Comparison of ENCODE assay signal across 24 cellular contexts in the genomic region with DNA sequence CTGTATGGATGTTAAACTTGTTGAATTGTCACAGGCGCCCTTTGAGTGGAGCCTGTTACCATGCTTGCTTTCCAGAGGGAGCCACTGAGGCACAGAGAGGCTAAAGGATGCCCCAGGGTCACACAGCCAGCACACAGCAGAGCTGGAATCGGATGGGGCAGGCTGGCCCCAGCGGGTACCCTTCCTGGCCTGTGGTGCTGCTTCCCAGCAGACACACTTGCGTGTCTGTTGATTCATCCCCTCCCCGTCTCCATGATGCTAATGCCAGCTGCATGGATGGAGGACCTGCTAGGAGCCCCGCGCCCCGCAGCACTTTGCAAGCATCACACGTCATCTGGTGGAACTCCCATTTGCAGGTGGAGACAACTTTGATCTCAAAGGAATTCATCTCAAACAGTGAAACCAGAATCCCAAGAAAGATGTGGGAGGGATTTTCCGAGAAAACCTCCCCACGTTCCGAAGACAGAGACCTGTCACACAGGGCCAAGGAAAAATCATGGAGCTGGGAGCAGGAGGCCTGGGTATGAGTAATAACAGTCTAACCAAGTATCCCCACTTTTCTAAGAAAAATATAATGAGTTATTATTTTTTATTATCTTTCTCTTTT. TPM values are rescaled to one million over a fixed set of nuclear protein-coding genes. Genes with fewer than 3 reads are reported as not detected.
A peak's percentile ranks its signal among the peaks of the same experiment; 100 is the strongest.
DNase-seq lines count a peak whose midpoint lies in the region; ATAC-seq and TF ChIP-seq lines count a peak whose summit lies in the region.
"Had no signal": no experiment of that assay in that cellular context is flagged by ENCODE, and none has a peak within 500 bp of the region (broad histone marks: within the 10 kb centered on the region; RNA-seq: fewer than 3 reads in every experiment).

No MANE protein-coding gene starts in this region.

- H3K4me3 ChIP-seq in RWPE2 (ENCODE audit: severe bottlenecking) = no peak overlapping the region
- H3K4me3 ChIP-seq in mesenchymal stem cell (ENCODE audit: insufficient read depth in 1 of 2, low read depth in 1 of 2, low read length in 2 of 2) = no peak overlapping the region
- H3K4me3 ChIP-seq in vagina = no peak overlapping the region
- H3K4me3 ChIP-seq: skin epidermis, testis had no signal

- H4K91ac ChIP-seq in mesenchymal stem cell (ENCODE audit: low read length) = peak overlapping the region; percentile 49

- no peak overlapping the region for H4K8ac ChIP-seq in mesenchymal stem cell (ENCODE audit: low read length)

- H3K27me3 ChIP-seq in RWPE2 (ENCODE audit: insufficient read depth, poor library complexity, severe bottlenecking) (no peaks in the 10 kb centered on the region), foreskin keratinocyte (peaks cover 41% of the 10 kb centered on the region), mesenchymal stem cell (ENCODE audit: control insufficient read depth in 1 of 2, insufficient read depth in 1 of 2, low read length in 2 of 2) (peaks cover 12 to 32% of the 10 kb centered on the region in 2 experiments), vagina (no peaks in the 10 kb centered on the region)
- H3K27me3 ChIP-seq: testis had no signal

- H3K4me2 ChIP-seq in mesenchymal stem cell (ENCODE audit: low read length, poor library complexity, severe bottlenecking) = no peak overlapping the region

- H3K36me3 ChIP-seq in RWPE2 (ENCODE audit: low read depth) = no peaks in the 10 kb centered on the region
- H3K36me3 ChIP-seq in mesenchymal stem cell (ENCODE audit: control insufficient read depth in 1 of 2, insufficient read depth in 2 of 2, low read depth in 1 of 2, low read length in 2 of 2) = no peaks in the 10 kb centered on the region
- H3K36me3 ChIP-seq in vagina = no peaks in the 10 kb centered on the region

- no peak overlapping the region for H3K14ac ChIP-seq in mesenchymal stem cell (ENCODE audit: low read length in 2 of 2)

- H2BK120ac ChIP-seq in mesenchymal stem cell (ENCODE audit: low read depth, low read length) = no peak overlapping the region

- H3K18ac ChIP-seq in mesenchymal stem cell (ENCODE audit: low read depth in 1 of 2, low read length in 2 of 2) = peak overlapping the region in 1 of 2 experiments; percentile 29

- no peak overlapping the region for H3K4ac ChIP-seq in mesenchymal stem cell (ENCODE audit: low read depth in 1 of 2, low read length in 2 of 2)

- no peak overlapping the region for H2BK5ac ChIP-seq in mesenchymal stem cell (ENCODE audit: low read depth, low read length, poor library complexity, severe bottlenecking)

- H3K9ac ChIP-seq in mesenchymal stem cell (ENCODE audit: low read length) = no peak overlapping the region

- TF ChIP-seq POLR2A in vagina (IDR thresholded peaks at IDR 0.05) = no peak

- no peak overlapping the region for H3K23ac ChIP-seq in mesenchymal stem cell (ENCODE audit: low read length in 2 of 2)

- 77% methylated on average over 11 of the region's 12 CpGs for WGBS in mesenchymal stem cell

- peak overlapping the region in 1 of 2 experiments; percentile 55 for H2BK12ac ChIP-seq in mesenchymal stem cell (ENCODE audit: low read length in 2 of 2)

- no peak overlapping the region for H2AK5ac ChIP-seq in mesenchymal stem cell (ENCODE audit: low read length, severe bottlenecking)

- H3K9me3 ChIP-seq in RWPE2 (ENCODE audit: severe bottlenecking) (no peaks in the 10 kb centered on the region), mesenchymal stem cell (ENCODE audit: control insufficient read depth, low read length) (no peaks in the 10 kb centered on the region), vagina (no peaks in the 10 kb centered on the region)
- H3K9me3 ChIP-seq: testis had no signal

- ATAC-seq in RWPE2 (ENCODE audit: low read depth) (no peak), foreskin keratinocyte (peak; percentile 15), GM18868 (IDR thresholded peaks at IDR 0.05; ENCODE audit: unreplicated experiment) (no peak)
- ATAC-seq: naive thymus-derived CD4-positive, alpha-beta T cell; T-cell had no signal

- H3K79me1 ChIP-seq in mesenchymal stem cell (replicated peaks; ENCODE audit: low read length, poor library complexity, severe bottlenecking) = no peaks in the 10 kb centered on the region

- intact Hi-C loops in vagina (cut with DNase I) = no loop called here

- TF ChIP-seq CTCF in RWPE2 (IDR thresholded peaks at IDR 0.05; ENCODE audit: poor library complexity, severe bottlenecking) (no peak), foreskin keratinocyte (conservative IDR thresholded peaks at IDR 0.05) (no peak), vagina (IDR thresholded peaks at IDR 0.05) (no peak)

- H3K27ac ChIP-seq in RWPE2 (ENCODE audit: poor library complexity, severe bottlenecking) = peak overlapping the region; percentile 98
- H3K27ac ChIP-seq in foreskin keratinocyte = no peak overlapping the region
- H3K27ac ChIP-seq in mesenchymal stem cell (ENCODE audit: low read length, poor library complexity, severe bottlenecking) = no peak overlapping the region
- peak overlapping the region; percentile 66 for H3K27ac ChIP-seq in vagina
- H3K27ac ChIP-seq: testis had no signal

- DNase-seq in RWPE2 (ENCODE audit: low spot score) (peak; percentile 25), foreskin keratinocyte (peak; percentile 37 to 45), mesenchymal stem cell (no peak), vagina (ENCODE audit: extremely low spot score in 2 of 2) (no peak), GOT3 (lab: John Stamatoyannopoulos, UW) (no peak), Kasumi-1 (lab: John Stamatoyannopoulos, UW) (no peak)
- DNase-seq: activated naive CD4-positive, alpha-beta T cell treated with anti-CD3 and anti-CD28 coated beads, Interleukin-2, amount 10 ng/mL, durations not matched to agents 7 days and 5 days; activated T-cell treated with anti-CD3 and anti-CD28 coated beads, Interleukin-2, amount 50 U/mL, for 48 hours; central memory CD4-positive, alpha-beta T cell; DMS53; foreskin melanocyte; GDM1; HCEC 1CT; KG1; MV-4-11; naive thymus-derived CD4-positive, alpha-beta T cell; NCI-H1694; stimulated activated naive CD4-positive, alpha-beta T cell; T-cell; testis had no signal

- no peak overlapping the region for H2BK15ac ChIP-seq in mesenchymal stem cell (ENCODE audit: low read depth, poor library complexity, severe bottlenecking)

- H2AFZ ChIP-seq in mesenchymal stem cell (ENCODE audit: low read depth, low read length) = no peak overlapping the region

- H3K4me1 ChIP-seq in RWPE2 (ENCODE audit: insufficient read depth, poor library complexity, severe bottlenecking) (peaks cover 28% of the 10 kb centered on the region), foreskin keratinocyte (peaks cover 13% of the 10 kb centered on the region), mesenchymal stem cell (ENCODE audit: control insufficient read depth, insufficient read depth, low read depth, low read length) (peaks cover 5% of the 10 kb centered on the region), vagina (peaks cover 47% of the 10 kb centered on the region)
- H3K4me1 ChIP-seq: testis had no signal

RNA-seq across cellular contexts. Expression of a gene that starts 52.5 kb away (rescaled TPM):
- total RNA-seq in foreskin keratinocyte = 0.03 TPM in 1 of 2 replicates, not detected in the other
- 0.01 TPM in 1 of 2 replicates, not detected in the other for polyA plus RNA-seq in foreskin keratinocyte
- polyA plus RNA-seq in mesenchymal stem cell (2013, experiment 1 of 2) = 1.9 TPM
- 1.9 TPM for polyA plus RNA-seq in mesenchymal stem cell (2013, experiment 2 of 2)
- total RNA-seq in vagina = 7.6 TPM
- total RNA-seq: epithelial cell of proximal tubule; naive thymus-derived CD4-positive, alpha-beta T cell; OCI-LY7 had no signal
- polyA plus RNA-seq: naive thymus-derived CD4-positive, alpha-beta T cell had no signal

Comparison
In these comparisons a context has a peak if more than half of its experiments do, and no peak if none do; other contexts are left out.
1. DNase-seq: peak in RWPE2 (single experiment) and foreskin keratinocyte (2 of 2); none in mesenchymal stem cell (single experiment), vagina (0 of 2), GOT3 (single experiment) and Kasumi-1 (0 of 2).
2. H3K27ac ChIP-seq: peak in RWPE2 (single experiment) and vagina (single experiment); none in foreskin keratinocyte (single experiment) and mesenchymal stem cell (single experiment).